Comparison of ENCODE assay signal across 1 cellular context in the genomic region with DNA sequence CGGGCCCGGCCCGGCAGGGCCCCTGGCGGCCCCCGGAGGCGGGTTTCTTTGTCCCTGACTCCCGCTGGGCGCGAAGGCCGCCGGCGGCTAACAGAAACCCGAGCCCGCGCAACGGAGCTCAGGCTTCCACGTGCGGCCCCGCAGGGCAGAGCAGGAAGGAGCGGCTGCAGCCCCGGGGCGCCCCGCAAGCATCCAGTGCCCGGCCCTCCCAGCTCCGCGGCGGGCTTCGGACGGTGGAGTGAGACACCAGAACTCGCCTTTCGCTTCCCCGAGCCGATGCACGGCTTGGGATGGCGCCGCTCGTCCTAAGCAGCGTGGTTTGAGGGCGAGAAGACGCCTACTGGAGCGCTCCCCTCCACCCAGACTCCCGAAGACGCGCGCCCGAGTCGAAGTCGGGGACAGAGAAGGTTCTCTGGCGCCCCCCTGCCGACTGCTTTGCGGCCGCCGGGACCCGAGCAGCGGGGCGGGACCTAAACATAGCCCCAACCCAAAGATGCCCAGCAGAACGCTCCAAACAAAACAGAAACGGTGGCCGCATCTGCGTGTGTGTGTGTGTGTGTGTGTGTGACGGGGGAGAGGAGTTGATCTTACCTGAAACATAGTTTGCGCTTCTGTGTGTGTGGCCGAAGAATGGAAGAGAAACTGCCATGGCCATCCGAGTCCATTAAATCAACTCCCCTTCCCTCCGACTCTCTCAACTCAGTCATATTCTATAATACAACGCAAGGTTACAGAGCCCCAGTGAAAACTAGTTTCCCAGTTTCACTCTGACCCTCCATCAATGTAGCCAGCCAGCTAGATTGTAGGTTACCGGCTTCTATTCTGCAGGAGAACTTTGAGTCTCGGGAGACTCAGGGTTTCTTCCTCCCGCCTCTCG.
TF ChIP-seq lines count a peak whose summit lies in the region.

No MANE protein-coding gene starts in this region.

TF ChIP-seq in HEK293, 187 proteins besides CTCF, POLR2A, EP300 and RAD21 (continued from another document and continues in another):
- no peak for TF ChIP-seq ZNF747 (tag by site-specific recombination; IDR thresholded peaks at IDR 0.05)
- TF ChIP-seq MYNN (tag by site-specific recombination; IDR thresholded peaks at IDR 0.05; ENCODE audit: borderline replicate concordance) = no peak
- no peak for TF ChIP-seq ZNF148 (tag by site-specific recombination; IDR thresholded peaks at IDR 0.05; ENCODE audit: borderline replicate concordance)
- TF ChIP-seq ZXDB (tag by site-specific recombination; IDR thresholded peaks at IDR 0.05) = peak; percentile 64; the same call in 1 of the 2 replicates
- no peak for TF ChIP-seq ZNF548 (tag by site-specific recombination; IDR thresholded peaks at IDR 0.05)
- TF ChIP-seq ZNF10 (tag by site-specific recombination; IDR thresholded peaks at IDR 0.05) = no peak
- TF ChIP-seq, protein P1, sequence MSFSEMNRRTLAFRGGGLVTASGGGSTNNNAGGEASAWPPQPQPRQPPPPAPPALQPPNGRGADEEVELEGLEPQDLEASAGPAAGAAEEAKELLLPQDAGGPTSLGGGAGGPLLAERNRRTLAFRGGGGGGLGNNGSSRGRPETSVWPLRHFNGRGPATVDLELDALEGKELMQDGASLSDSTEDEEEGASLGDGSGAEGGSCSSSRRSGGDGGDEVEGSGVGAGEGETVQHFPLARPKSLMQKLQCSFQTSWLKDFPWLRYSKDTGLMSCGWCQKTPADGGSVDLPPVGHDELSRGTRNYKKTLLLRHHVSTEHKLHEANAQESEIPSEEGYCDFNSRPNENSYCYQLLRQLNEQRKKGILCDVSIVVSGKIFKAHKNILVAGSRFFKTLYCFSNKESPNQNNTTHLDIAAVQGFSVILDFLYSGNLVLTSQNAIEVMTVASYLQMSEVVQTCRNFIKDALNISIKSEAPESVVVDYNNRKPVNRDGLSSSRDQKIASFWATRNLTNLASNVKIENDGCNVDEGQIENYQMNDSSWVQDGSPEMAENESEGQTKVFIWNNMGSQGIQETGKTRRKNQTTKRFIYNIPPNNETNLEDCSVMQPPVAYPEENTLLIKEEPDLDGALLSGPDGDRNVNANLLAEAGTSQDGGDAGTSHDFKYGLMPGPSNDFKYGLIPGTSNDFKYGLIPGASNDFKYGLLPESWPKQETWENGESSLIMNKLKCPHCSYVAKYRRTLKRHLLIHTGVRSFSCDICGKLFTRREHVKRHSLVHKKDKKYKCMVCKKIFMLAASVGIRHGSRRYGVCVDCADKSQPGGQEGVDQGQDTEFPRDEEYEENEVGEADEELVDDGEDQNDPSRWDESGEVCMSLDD (tag by site-specific recombination; IDR thresholded peaks at IDR 0.05) = peak; percentile 39; the same call in 1 of the 2 replicates
- no peak for TF ChIP-seq ZNF138 (tag by site-specific recombination; IDR thresholded peaks at IDR 0.05; ENCODE audit: borderline replicate concordance)
- no peak for TF ChIP-seq ZNF433 (tag by site-specific recombination; IDR thresholded peaks at IDR 0.05; ENCODE audit: low read depth)
- TF ChIP-seq OVOL3 (tag by site-specific recombination; IDR thresholded peaks at IDR 0.05) = no peak
- no peak for TF ChIP-seq ZNF354C (tag by site-specific recombination; IDR thresholded peaks at IDR 0.05; ENCODE audit: borderline replicate concordance, low read depth)
- TF ChIP-seq ZNF155 (tag by site-specific recombination; IDR thresholded peaks at IDR 0.05) = no peak
- no peak for TF ChIP-seq ZNF280D (tag by site-specific recombination; IDR thresholded peaks at IDR 0.05)
- TF ChIP-seq, protein P2, sequence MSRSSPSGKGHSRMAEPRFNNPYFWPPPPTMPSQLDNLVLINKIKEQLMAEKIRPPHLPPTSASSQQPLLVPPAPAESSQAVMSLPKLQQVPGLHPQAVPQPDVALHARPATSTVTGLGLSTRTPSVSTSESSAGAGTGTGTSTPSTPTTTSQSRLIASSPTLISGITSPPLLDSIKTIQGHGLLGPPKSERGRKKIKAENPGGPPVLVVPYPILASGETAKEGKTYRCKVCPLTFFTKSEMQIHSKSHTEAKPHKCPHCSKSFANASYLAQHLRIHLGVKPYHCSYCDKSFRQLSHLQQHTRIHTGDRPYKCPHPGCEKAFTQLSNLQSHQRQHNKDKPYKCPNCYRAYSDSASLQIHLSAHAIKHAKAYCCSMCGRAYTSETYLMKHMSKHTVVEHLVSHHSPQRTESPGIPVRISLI (tag by site-specific recombination; IDR thresholded peaks at IDR 0.05) = no peak
- TF ChIP-seq ZSCAN4 (tag by site-specific recombination; IDR thresholded peaks at IDR 0.05) = peak; percentile 74
- no peak for TF ChIP-seq EGR2 (tag by site-specific recombination; IDR thresholded peaks at IDR 0.05; ENCODE audit: low read depth)
- TF ChIP-seq ZNF660 (tag by site-specific recombination; IDR thresholded peaks at IDR 0.05) = no peak
- TF ChIP-seq ZNF175 (tag by site-specific recombination; IDR thresholded peaks at IDR 0.05) = no peak
- no peak for TF ChIP-seq ZNF677 (tag by site-specific recombination; IDR thresholded peaks at IDR 0.05)
- no peak for TF ChIP-seq ZNF341 (tag by site-specific recombination; IDR thresholded peaks at IDR 0.05; ENCODE audit: low read depth)
- TF ChIP-seq ZNF37A (tag by site-specific recombination; IDR thresholded peaks at IDR 0.05) = no peak
- TF ChIP-seq ZNF843 (tag by site-specific recombination; IDR thresholded peaks at IDR 0.05) = 0 out of 2 replicates have a peak, but pooled peaks have one; percentile 12
- peak; percentile 58 for TF ChIP-seq ZNF366 (tag by site-specific recombination; conservative IDR thresholded peaks at IDR 0.05)
- no peak for TF ChIP-seq SP3 (tag by site-specific recombination; IDR thresholded peaks at IDR 0.05)
- TF ChIP-seq ZNF76 (tag by site-specific recombination; IDR thresholded peaks at IDR 0.05; ENCODE audit: borderline replicate concordance, low read depth) = no peak
- peak; percentile 92 for TF ChIP-seq ZBTB8A (tag by site-specific recombination; IDR thresholded peaks at IDR 0.05)
- TF ChIP-seq ZFP69B (tag by site-specific recombination; IDR thresholded peaks at IDR 0.05) = 0 out of 2 replicates have a peak, but pooled peaks have one; percentile 10
- TF ChIP-seq, protein P3, sequence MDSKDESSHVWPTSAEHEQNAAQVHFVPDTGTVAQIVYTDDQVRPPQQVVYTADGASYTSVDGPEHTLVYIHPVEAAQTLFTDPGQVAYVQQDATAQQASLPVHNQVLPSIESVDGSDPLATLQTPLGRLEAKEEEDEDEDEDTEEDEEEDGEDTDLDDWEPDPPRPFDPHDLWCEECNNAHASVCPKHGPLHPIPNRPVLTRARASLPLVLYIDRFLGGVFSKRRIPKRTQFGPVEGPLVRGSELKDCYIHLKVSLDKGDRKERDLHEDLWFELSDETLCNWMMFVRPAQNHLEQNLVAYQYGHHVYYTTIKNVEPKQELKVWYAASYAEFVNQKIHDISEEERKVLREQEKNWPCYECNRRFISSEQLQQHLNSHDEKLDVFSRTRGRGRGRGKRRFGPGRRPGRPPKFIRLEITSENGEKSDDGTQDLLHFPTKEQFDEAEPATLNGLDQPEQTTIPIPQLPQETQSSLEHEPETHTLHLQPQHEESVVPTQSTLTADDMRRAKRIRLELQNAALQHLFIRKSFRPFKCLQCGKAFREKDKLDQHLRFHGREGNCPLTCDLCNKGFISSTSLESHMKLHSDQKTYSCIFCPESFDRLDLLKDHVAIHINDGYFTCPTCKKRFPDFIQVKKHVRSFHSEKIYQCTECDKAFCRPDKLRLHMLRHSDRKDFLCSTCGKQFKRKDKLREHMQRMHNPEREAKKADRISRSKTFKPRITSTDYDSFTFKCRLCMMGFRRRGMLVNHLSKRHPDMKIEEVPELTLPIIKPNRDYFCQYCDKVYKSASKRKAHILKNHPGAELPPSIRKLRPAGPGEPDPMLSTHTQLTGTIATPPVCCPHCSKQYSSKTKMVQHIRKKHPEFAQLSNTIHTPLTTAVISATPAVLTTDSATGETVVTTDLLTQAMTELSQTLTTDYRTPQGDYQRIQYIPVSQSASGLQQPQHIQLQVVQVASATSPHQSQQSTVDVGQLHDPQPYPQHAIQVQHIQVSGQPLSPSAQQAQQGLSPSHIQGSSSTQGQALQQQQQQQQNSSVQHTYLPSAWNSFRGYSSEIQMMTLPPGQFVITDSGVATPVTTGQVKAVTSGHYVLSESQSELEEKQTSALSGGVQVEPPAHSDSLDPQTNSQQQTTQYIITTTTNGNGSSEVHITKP (tag by site-specific recombination; IDR thresholded peaks at IDR 0.05) = peak; percentile 91
- TF ChIP-seq ZNF211 (tag by site-specific recombination; IDR thresholded peaks at IDR 0.05; ENCODE audit: low read depth) = no peak
- TF ChIP-seq ZBTB20 (tag by site-specific recombination; IDR thresholded peaks at IDR 0.05) = peak; percentile 8; the same call in 1 of the 2 replicates
- no peak for TF ChIP-seq BCL6B (tag by site-specific recombination; IDR thresholded peaks at IDR 0.05)
- no peak for TF ChIP-seq KLF1 (tag by site-specific recombination; IDR thresholded peaks at IDR 0.05)
- TF ChIP-seq ZNF560 (tag by site-specific recombination; IDR thresholded peaks at IDR 0.05; ENCODE audit: borderline replicate concordance) = no peak
- no peak for TF ChIP-seq ZNF214 (tag by site-specific recombination; IDR thresholded peaks at IDR 0.05; ENCODE audit: borderline replicate concordance)
- no peak for TF ChIP-seq AEBP2 (tag by site-specific recombination; IDR thresholded peaks at IDR 0.05; ENCODE audit: borderline replicate concordance)
- TF ChIP-seq ZNF23 (tag by site-specific recombination; IDR thresholded peaks at IDR 0.05; ENCODE audit: borderline replicate concordance) = no peak
